Comparison of ENCODE assay signal across 23 cellular contexts in the genomic region with DNA sequence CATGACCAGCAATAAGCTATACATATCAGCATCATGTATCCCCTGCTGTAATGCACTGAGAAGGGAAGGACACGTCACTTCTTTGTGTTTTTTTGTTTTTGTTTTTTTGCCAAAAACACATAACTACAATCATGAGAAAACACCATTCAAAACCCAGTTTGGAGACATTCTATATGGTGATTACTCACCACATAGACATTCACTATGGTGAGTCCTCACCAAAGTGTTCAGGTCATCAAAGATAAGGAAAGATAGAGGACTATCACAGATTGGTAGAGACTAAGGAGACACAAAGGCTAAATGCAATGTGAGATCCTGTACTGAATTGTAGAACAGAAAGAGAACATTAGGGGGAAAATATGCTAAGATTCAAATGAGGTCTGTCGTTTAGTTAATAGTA. TPM values are rescaled to one million over a fixed set of nuclear protein-coding genes. Genes with fewer than 3 reads are reported as not detected.
DNase-seq lines count a peak whose midpoint lies in the region; ATAC-seq and TF ChIP-seq lines count a peak whose summit lies in the region.
"Had no signal": no experiment of that assay in that cellular context is flagged by ENCODE, and none has a peak within 500 bp of the region (broad histone marks: within the 10 kb centered on the region; RNA-seq: fewer than 3 reads in every experiment).

No MANE protein-coding gene starts in this region.

- peaks cover 57% of the 10 kb centered on the region for H3K36me3 ChIP-seq in CD4-positive, CD25-positive, alpha-beta regulatory T cell (ENCODE audit: control insufficient read depth, insufficient read depth, low read length)
- H3K36me3 ChIP-seq in GM23248 (ENCODE audit: low read depth) = no peaks in the 10 kb centered on the region
- H3K36me3 ChIP-seq: ovary, sigmoid colon had no signal

- CTCF ChIA-PET in activated CD8-positive, alpha-beta T cell treated with anti-CD3 and anti-CD28 coated beads for 36 hours (lab: Charles Lee) = interaction anchor here (1.1 kb wide), 1 partner anchor 24 kb away, joined by 4 read pairs; no protein-coding TSS in a partner anchor

- no peaks in the 10 kb centered on the region for H3K9me2 ChIP-seq in GM23248 (ENCODE audit: insufficient read depth)

- no peaks in the 10 kb centered on the region for H4K20me1 ChIP-seq in GM23248 (ENCODE audit: insufficient read depth)

- 47 to 49% methylated on average over 2 of the region's 2 CpGs for WGBS in GM23248 (ENCODE audit: low coverage in 1 of 2, low lambda C conversion rate in 2 of 2, missing lambda C conversion rate in 2 of 2), 2 experiments

- H3K27me3 Mint-ChIP-seq in CD4-positive, CD25-positive, alpha-beta regulatory T cell = no peaks in the 10 kb centered on the region
- no peaks in the 10 kb centered on the region for H3K27me3 Mint-ChIP-seq in activated CD8-positive, alpha-beta T cell treated with anti-CD3 and anti-CD28 coated beads for 36 hours

- ATAC-seq in CD4-positive, CD25-positive, alpha-beta regulatory T cell (ENCODE audit: low read depth in 2 of 2) = no peak
- ATAC-seq in activated CD8-positive, alpha-beta T cell treated with anti-CD3 and anti-CD28 coated beads for 36 hours = no peak
- ATAC-seq in foreskin keratinocyte = peak; percentile 44
- ATAC-seq: body of pancreas, Panc1, SK-N-SH treated with all-trans-retinoic acid at 6 μM for 48 hours had no signal

- no peak overlapping the region for H3K9ac ChIP-seq in GM23248
- H3K9ac ChIP-seq: KMS-11 had no signal

- H3K9me3 Mint-ChIP-seq in CD4-positive, CD25-positive, alpha-beta regulatory T cell = peaks cover 0 to 7% (median 2%) of the 10 kb centered on the region in 7 donors
- peaks cover 16% of the 10 kb centered on the region for H3K9me3 Mint-ChIP-seq in activated CD8-positive, alpha-beta T cell treated with anti-CD3 and anti-CD28 coated beads for 36 hours

- H3K9me3 ChIP-seq in CD4-positive, CD25-positive, alpha-beta regulatory T cell (ENCODE audit: control insufficient read depth in 2 of 2, low read length in 2 of 2) = peaks cover 3% of the 10 kb centered on the region in 2 experiments
- H3K9me3 ChIP-seq in GM23248 (ENCODE audit: low read depth) = peaks cover 3% of the 10 kb centered on the region
- H3K9me3 ChIP-seq: body of pancreas, ovary had no signal

- H3F3A ChIP-seq in GM23248 (ENCODE audit: insufficient read depth) = peaks cover 12% of the 10 kb centered on the region; the same call in 1 of the 2 replicates

- H3K4me3 Mint-ChIP-seq in CD4-positive, CD25-positive, alpha-beta regulatory T cell = no peak overlapping the region
- no peak overlapping the region for H3K4me3 Mint-ChIP-seq in activated CD8-positive, alpha-beta T cell treated with anti-CD3 and anti-CD28 coated beads for 36 hours
- H3K4me3 Mint-ChIP-seq: H9 had no signal

- H3K27me3 ChIP-seq in CD4-positive, CD25-positive, alpha-beta regulatory T cell (ENCODE audit: control insufficient read depth, insufficient read depth, low read length) = no peaks in the 10 kb centered on the region
- no peaks in the 10 kb centered on the region for H3K27me3 ChIP-seq in GM23248 (replicated peaks; ENCODE audit: insufficient read depth)
- no peaks in the 10 kb centered on the region for H3K27me3 ChIP-seq in foreskin keratinocyte
- H3K27me3 ChIP-seq: body of pancreas, ovary, sigmoid colon had no signal

- no peak overlapping the region for H3K27ac ChIP-seq in CD4-positive, CD25-positive, alpha-beta regulatory T cell (ENCODE audit: insufficient read depth, low read length, poor library complexity, severe bottlenecking)
- H3K27ac ChIP-seq in GM23248 (no peak overlapping the region), foreskin keratinocyte (no peak overlapping the region)
- H3K27ac ChIP-seq: body of pancreas, KMS-11, ovary, sigmoid colon had no signal

- H3K4me2 ChIP-seq in GM23248 (ENCODE audit: unreplicated experiment) = no peak overlapping the region
- H3K4me2 ChIP-seq: KMS-11 had no signal

- no peak for DNase-seq in CD4-positive, CD25-positive, alpha-beta regulatory T cell
- DNase-seq in GM23248 (peak; percentile 30), foreskin keratinocyte (peak; percentile 34 to 73), anterior cingulate cortex (lab: John Stamatoyannopoulos, UW) (no peak), NCI-H82 treated with DMSO at 0.1 percent for 48 hours (lab: John Stamatoyannopoulos, UW; ENCODE audit: unreplicated experiment) (no peak), medulla oblongata (ENCODE audit: extremely low spot score) (no peak), NCI-H2171 treated with DMSO at 0.1 percent for 48 hours (lab: John Stamatoyannopoulos, UW) (no peak)
- no peak for DNase-seq in activated CD8-positive, alpha-beta T cell treated with anti-CD3 and anti-CD28 coated beads for 36 hours
- DNase-seq: activated CD4-positive, alpha-beta T cell treated with anti-CD3 and anti-CD28 coated beads for 48 hours; activated naive CD4-positive, alpha-beta T cell; body of pancreas; dermis blood vessel endothelial cell; erythroblast; H9; NCI-H1092; NCI-H2107; ovary; sigmoid colon; stimulated activated CD4-positive, alpha-beta T cell treated with anti-CD3 and anti-CD28 coated beads, Interleukin-1b, Interleukin-23, amount 100 ng/mL, for 48 hours had no signal

- H3K27ac Mint-ChIP-seq in CD4-positive, CD25-positive, alpha-beta regulatory T cell = peak overlapping the region in 2 of 3 donors; percentile 6 to 21
- peak overlapping the region; percentile 55 for H3K27ac Mint-ChIP-seq in activated CD8-positive, alpha-beta T cell treated with anti-CD3 and anti-CD28 coated beads for 36 hours
- H3K27ac Mint-ChIP-seq: H9 had no signal

- peaks cover 8% of the 10 kb centered on the region for H3K4me1 ChIP-seq in CD4-positive, CD25-positive, alpha-beta regulatory T cell (ENCODE audit: control insufficient read depth, insufficient read depth, low read length, poor library complexity, severe bottlenecking)
- peaks cover 26% of the 10 kb centered on the region for H3K4me1 ChIP-seq in GM23248 (ENCODE audit: insufficient read depth)
- peaks cover 2% of the 10 kb centered on the region for H3K4me1 ChIP-seq in foreskin keratinocyte
- H3K4me1 ChIP-seq: body of pancreas, sigmoid colon had no signal

- no peak for TF ChIP-seq CTCF in activated CD8-positive, alpha-beta T cell treated with anti-CD3 and anti-CD28 coated beads for 36 hours (IDR thresholded peaks at IDR 0.05)
- no peak for TF ChIP-seq CTCF in foreskin keratinocyte (conservative IDR thresholded peaks at IDR 0.05)

- H2AFZ ChIP-seq in GM23248 = no peak overlapping the region

- no peaks in the 10 kb centered on the region for H3K79me2 ChIP-seq in GM23248 (ENCODE audit: insufficient read depth)

- POLR2A ChIA-PET in activated CD8-positive, alpha-beta T cell treated with anti-CD3 and anti-CD28 coated beads for 36 hours (lab: Charles Lee) = interaction anchor here (1.0 to 1.2 kb wide), 3 partner anchors 25 to 493 kb away, joined by 3 to 5 read pairs (median 3); no protein-coding TSS in a partner anchor

- peaks cover 38% of the 10 kb centered on the region for H3K36me3 Mint-ChIP-seq in CD4-positive, CD25-positive, alpha-beta regulatory T cell
- H3K36me3 Mint-ChIP-seq in activated CD8-positive, alpha-beta T cell treated with anti-CD3 and anti-CD28 coated beads for 36 hours (ENCODE audit: low read depth) = peaks cover 52% of the 10 kb centered on the region

- intact Hi-C loops in activated CD8-positive, alpha-beta T cell treated with anti-CD3 and anti-CD28 coated beads for 36 hours (cut with micrococcal nuclease) = no loop called here

- H3K4me1 Mint-ChIP-seq in CD4-positive, CD25-positive, alpha-beta regulatory T cell = peaks cover 6 to 65% (median 40%) of the 10 kb centered on the region in 4 donors
- H3K4me1 Mint-ChIP-seq in activated CD8-positive, alpha-beta T cell treated with anti-CD3 and anti-CD28 coated beads for 36 hours (ENCODE audit: low read depth) = peaks cover 58% of the 10 kb centered on the region
- H3K4me1 Mint-ChIP-seq: H9 had no signal

- in situ Hi-C loops in GM23248 (cut with MboI) = no loop called here

- no peak overlapping the region for H3K4me3 ChIP-seq in CD4-positive, CD25-positive, alpha-beta regulatory T cell (ENCODE audit: low read depth, low read length)
- H3K4me3 ChIP-seq in GM23248 = no peak overlapping the region
- H3K4me3 ChIP-seq: body of pancreas, ovary, sigmoid colon had no signal

RNA-seq across cellular contexts. Expression of gene PIK3R5, which starts 46.7 kb away (rescaled TPM):
- 275 TPM for total RNA-seq in CD4-positive, CD25-positive, alpha-beta regulatory T cell
- polyA plus RNA-seq in CD4-positive, CD25-positive, alpha-beta regulatory T cell = 10 to 100 TPM; 34.8 to 40.1 (median 36.9) TPM
- total RNA-seq in GM23248 (2014; rRNA removed; shearing (Covaris generic)) = 0.11 TPM in 1 of 2 replicates, not detected in the other
- polyA plus RNA-seq in GM23248 (2016; fragmentation: Nextera tagmentation; extraction: Ambion mirVana) (not detected in 2 replicates), foreskin keratinocyte (not detected in 2 replicates)
- 10 to 100 TPM; 46.7 to 50.4 TPM for total RNA-seq in activated CD8-positive, alpha-beta T cell treated with anti-CD3 and anti-CD28 coated beads for 36 hours
- total RNA-seq in foreskin keratinocyte = not detected in 2 replicates
- total RNA-seq: dermis blood vessel endothelial cell had no signal
- polyA plus RNA-seq: AG04450 had no signal

RNA-seq across cellular contexts. Expression of gene PIK3R6, which starts 51.3 kb away (rescaled TPM):
- total RNA-seq in CD4-positive, CD25-positive, alpha-beta regulatory T cell = 1.1 TPM
- polyA plus RNA-seq in CD4-positive, CD25-positive, alpha-beta regulatory T cell = not detected
- total RNA-seq in GM23248 (2014; rRNA removed; shearing (Covaris generic)) = under 0.01 and 0.43 TPM in 2 replicates
- polyA plus RNA-seq in GM23248 (2016; fragmentation: Nextera tagmentation; extraction: Ambion mirVana) (0.46 and 0.63 TPM in 2 replicates), foreskin keratinocyte (not detected in 2 replicates)
- 1 to 10 TPM; 3.8 to 3.9 TPM for total RNA-seq in activated CD8-positive, alpha-beta T cell treated with anti-CD3 and anti-CD28 coated beads for 36 hours
- total RNA-seq in foreskin keratinocyte = not detected in 2 replicates
- total RNA-seq: dermis blood vessel endothelial cell, H9 had no signal
- polyA plus RNA-seq: AG04450 had no signal

Comparison
In these comparisons a context has a peak if more than half of its experiments do, and no peak if none do; other contexts are left out.
1. DNase-seq: peak in GM23248 (single experiment) and foreskin keratinocyte (2 of 2); none in CD4-positive, CD25-positive, alpha-beta regulatory T cell (0 of 3), activated CD8-positive, alpha-beta T cell treated with anti-CD3 and anti-CD28 coated beads for 36 hours (single experiment), anterior cingulate cortex (0 of 58), NCI-H82 treated with DMSO at 0.1 percent for 48 hours (single experiment), medulla oblongata (single experiment) and NCI-H2171 treated with DMSO at 0.1 percent for 48 hours (single experiment).
2. RNA of gene PIK3R5, which starts 46.7 kb away (total RNA-seq): 275 TPM in CD4-positive, CD25-positive, alpha-beta regulatory T cell (single experiment) and 46.7 to 50.4 TPM in activated CD8-positive, alpha-beta T cell treated with anti-CD3 and anti-CD28 coated beads for 36 hours; 0.11 TPM in GM23248 and not detected in foreskin keratinocyte; every median in the first group is over 10 times any median in the second.